ENCODE assay signal across 20 cellular contexts in the genomic region with DNA sequence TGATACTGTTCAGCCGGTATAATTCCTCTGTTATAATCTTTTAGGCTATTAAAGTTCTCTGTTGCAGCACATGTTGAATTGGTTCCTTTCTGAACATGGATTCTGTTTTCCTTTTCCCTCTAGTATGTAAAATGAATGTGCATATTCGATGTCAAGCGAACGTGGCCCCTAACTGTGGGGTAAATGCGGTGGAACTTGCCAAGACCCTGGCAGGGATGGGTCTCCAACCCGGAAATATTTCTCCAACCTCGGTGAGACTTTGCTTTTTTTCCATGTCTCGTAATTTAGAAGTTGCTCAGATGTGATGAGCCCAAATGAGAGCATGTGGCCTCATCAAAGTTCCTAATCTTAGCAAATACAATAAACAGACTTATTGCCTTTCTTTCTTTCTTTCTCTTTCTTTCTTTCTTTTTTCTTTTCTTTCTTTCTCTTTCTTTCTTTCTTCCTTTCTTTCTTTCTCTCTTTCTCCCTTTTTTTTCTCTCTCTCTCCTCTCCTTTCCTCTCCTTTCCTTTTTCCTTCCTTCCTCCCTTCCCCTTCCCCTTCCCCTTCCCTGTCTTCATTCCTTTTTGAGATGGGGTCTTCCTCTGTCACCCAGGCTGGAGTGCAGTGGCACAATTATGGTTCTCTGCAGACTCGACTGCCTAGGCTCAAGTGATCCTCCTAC.
DNase-seq lines count a peak whose midpoint lies in the region; ATAC-seq and TF ChIP-seq lines count a peak whose summit lies in the region.
"Had no signal": no experiment of that assay in that cellular context is flagged by ENCODE, and none has a peak within 500 bp of the region (broad histone marks: within the 10 kb centered on the region; RNA-seq: fewer than 3 reads in every experiment).

No MANE protein-coding gene starts in this region.

- H3K9me2 ChIP-seq in Loucy (replicated peaks; ENCODE audit: low read depth, low read length), result no peaks in the 10 kb centered on the region

- no peak overlapping the region for H2AFZ ChIP-seq in Loucy (ENCODE audit: low read length)

- H3K79me2 ChIP-seq in Loucy (ENCODE audit: insufficient read depth, low read length), result peaks cover 63% of the 10 kb centered on the region

- peaks cover 35% of the 10 kb centered on the region for H3F3A ChIP-seq in Loucy (ENCODE audit: low read depth)

- CTCF ChIA-PET in activated CD4-positive, alpha-beta T cell treated with anti-CD3 and anti-CD28 coated beads, Interleukin-2, amount 10 ng/mL, durations not matched to agents 7 days and 5 days (lab: Charles Lee), result interaction anchor here (1.0 to 2.7 kb wide), 3 partner anchors 34 to 173 kb away, joined by 3 to 6 read pairs (median 3); a partner anchor contains a TSS

- H3K9me3 ChIP-seq in Loucy (ENCODE audit: insufficient read depth, low read depth, low read length) (no peaks in the 10 kb centered on the region), spleen (no peaks in the 10 kb centered on the region)
- H3K9me3 ChIP-seq: A549, uterus had no signal

- H3K4me1 Mint-ChIP-seq in activated CD4-positive, alpha-beta T cell treated with anti-CD3 and anti-CD28 coated beads, Interleukin-2, amount 10 ng/mL, durations not matched to agents 7 days and 5 days, result peaks cover 95% of the 10 kb centered on the region
- H3K4me1 Mint-ChIP-seq in activated naive CD8-positive, alpha-beta T cell (ENCODE audit: low read depth), result peaks cover 96% of the 10 kb centered on the region
- H3K4me1 Mint-ChIP-seq: neural crest cell had no signal

- peaks cover 82% of the 10 kb centered on the region for H3K4me1 ChIP-seq in Loucy (ENCODE audit: insufficient read depth, low read length, poor library complexity, severe bottlenecking)
- peaks cover 0 to 75% (median 40%) of the 10 kb centered on the region in 6 donors for H3K4me1 ChIP-seq in spleen
- H3K4me1 ChIP-seq: A549, uterus had no signal

- H3K4me2 ChIP-seq in Loucy (ENCODE audit: low read depth, low read length, poor library complexity, severe bottlenecking), result peak overlapping the region; percentile 79
- H3K4me2 ChIP-seq: A549 had no signal

- peak overlapping the region; percentile 90 for H3K27ac Mint-ChIP-seq in activated CD4-positive, alpha-beta T cell treated with anti-CD3 and anti-CD28 coated beads, Interleukin-2, amount 10 ng/mL, durations not matched to agents 7 days and 5 days
- H3K27ac Mint-ChIP-seq in activated naive CD8-positive, alpha-beta T cell, result peak overlapping the region; percentile 99

- H3K4me3 ChIP-seq in Loucy (ENCODE audit: low read length, poor library complexity, severe bottlenecking), result peak overlapping the region; percentile 56
- H3K4me3 ChIP-seq in spleen, result no peak overlapping the region
- H3K4me3 ChIP-seq: A549, cardiac muscle cell, skin epidermis, uterus had no signal

- peaks cover 65% of the 10 kb centered on the region for H3K36me3 ChIP-seq in Loucy (ENCODE audit: insufficient read depth, low read length)
- peaks cover 0 to 70% (median 13%) of the 10 kb centered on the region in 6 donors for H3K36me3 ChIP-seq in spleen
- H3K36me3 ChIP-seq: uterus had no signal

- H3K36me3 Mint-ChIP-seq in activated CD4-positive, alpha-beta T cell treated with anti-CD3 and anti-CD28 coated beads, Interleukin-2, amount 10 ng/mL, durations not matched to agents 7 days and 5 days (ENCODE audit: low read depth), result peaks cover 92% of the 10 kb centered on the region
- peaks cover 40% of the 10 kb centered on the region for H3K36me3 Mint-ChIP-seq in activated naive CD8-positive, alpha-beta T cell

- no peak for DNase-seq in activated CD4-positive, alpha-beta T cell treated with anti-CD3 and anti-CD28 coated beads, Interleukin-2, amount 10 ng/mL, durations not matched to agents 7 days and 5 days
- DNase-seq in activated CD4-positive, alpha-beta T cell treated with anti-CD3 and anti-CD28 coated beads, Interleukin-2, amount 50 U/mL, for 48 hours, result no peak
- DNase-seq in spleen (no peak), NCI-H345 treated with DMSO at 0.1 percent for 48 hours (lab: John Stamatoyannopoulos, UW; ENCODE audit: unreplicated experiment) (no peak)
- DNase-seq: amniotic stem cell; GOT3; left colon; NCI-H1417; NCI-H69; stimulated activated CD4-positive, alpha-beta T cell treated with anti-CD3 and anti-CD28 coated beads, Interleukin-4, amount 100 ng/mL, for 1 hour; uterus had no signal

- H3K4me3 Mint-ChIP-seq in activated CD4-positive, alpha-beta T cell treated with anti-CD3 and anti-CD28 coated beads, Interleukin-2, amount 10 ng/mL, durations not matched to agents 7 days and 5 days, result peak overlapping the region; percentile 66
- peak overlapping the region; percentile 81 for H3K4me3 Mint-ChIP-seq in activated naive CD8-positive, alpha-beta T cell
- H3K4me3 Mint-ChIP-seq: neural crest cell had no signal

- TF ChIP-seq POLR2A in spleen (IDR thresholded peaks at IDR 0.05), result no peak

- POLR2A ChIA-PET in activated CD4-positive, alpha-beta T cell treated with anti-CD3 and anti-CD28 coated beads, Interleukin-2, amount 10 ng/mL, durations not matched to agents 7 days and 5 days (lab: Charles Lee), result interaction anchor here (1.1 kb wide), 1 partner anchor 8 kb away, joined by 3 read pairs; no protein-coding TSS in a partner anchor

- no peaks in the 10 kb centered on the region for H3K27me3 ChIP-seq in Loucy (ENCODE audit: insufficient read depth, low read length, poor library complexity, severe bottlenecking)
- H3K27me3 ChIP-seq in spleen (replicated peaks in 1 of 7), result no peaks in the 10 kb centered on the region
- H3K27me3 ChIP-seq: cardiac muscle cell, uterus had no signal

- H3K27ac ChIP-seq in spleen, result peak overlapping the region in 5 of 8 donors; percentile 23 to 75 (median 53)
- H3K27ac ChIP-seq: A549, uterus, VCaP had no signal

- peaks cover 3% of the 10 kb centered on the region for H3K9me3 Mint-ChIP-seq in activated CD4-positive, alpha-beta T cell treated with anti-CD3 and anti-CD28 coated beads, Interleukin-2, amount 10 ng/mL, durations not matched to agents 7 days and 5 days
- no peaks in the 10 kb centered on the region for H3K9me3 Mint-ChIP-seq in activated naive CD8-positive, alpha-beta T cell (ENCODE audit: low read depth)
- H3K9me3 Mint-ChIP-seq: neural crest cell had no signal

- TF ChIP-seq CTCF in Loucy (conservative IDR thresholded peaks at IDR 0.05; ENCODE audit: low read length), result no peak
- no peak for TF ChIP-seq CTCF in spleen (IDR thresholded peaks at IDR 0.05 in 8 of 11, conservative IDR thresholded peaks at IDR 0.05 in 3 of 11)

- no peaks in the 10 kb centered on the region for H3K27me3 Mint-ChIP-seq in activated CD4-positive, alpha-beta T cell treated with anti-CD3 and anti-CD28 coated beads, Interleukin-2, amount 10 ng/mL, durations not matched to agents 7 days and 5 days
- no peaks in the 10 kb centered on the region for H3K27me3 Mint-ChIP-seq in activated naive CD8-positive, alpha-beta T cell

- peak overlapping the region; percentile 80 for H3K9ac ChIP-seq in Loucy (ENCODE audit: low read depth, low read length, poor library complexity, severe bottlenecking)

- ATAC-seq in GM18517 (IDR thresholded peaks at IDR 0.05; ENCODE audit: unreplicated experiment), result no peak
- no peak for ATAC-seq in GM21786 (IDR thresholded peaks at IDR 0.05; ENCODE audit: unreplicated experiment)
- ATAC-seq: A549 had no signal

- intact Hi-C loops in spleen (cut with DNase I; ENCODE audit: low total_unique reads), result no loop called here

- 80 to 85% (median 82%) methylated on average over 9 of the region's 9 CpGs for WGBS in spleen, 5 donors

- no peaks in the 10 kb centered on the region for H4K20me1 ChIP-seq in Loucy (ENCODE audit: insufficient read depth, low read length, poor library complexity, severe bottlenecking)
